ENCODE assay signal across 1 cellular context in the genomic region with DNA sequence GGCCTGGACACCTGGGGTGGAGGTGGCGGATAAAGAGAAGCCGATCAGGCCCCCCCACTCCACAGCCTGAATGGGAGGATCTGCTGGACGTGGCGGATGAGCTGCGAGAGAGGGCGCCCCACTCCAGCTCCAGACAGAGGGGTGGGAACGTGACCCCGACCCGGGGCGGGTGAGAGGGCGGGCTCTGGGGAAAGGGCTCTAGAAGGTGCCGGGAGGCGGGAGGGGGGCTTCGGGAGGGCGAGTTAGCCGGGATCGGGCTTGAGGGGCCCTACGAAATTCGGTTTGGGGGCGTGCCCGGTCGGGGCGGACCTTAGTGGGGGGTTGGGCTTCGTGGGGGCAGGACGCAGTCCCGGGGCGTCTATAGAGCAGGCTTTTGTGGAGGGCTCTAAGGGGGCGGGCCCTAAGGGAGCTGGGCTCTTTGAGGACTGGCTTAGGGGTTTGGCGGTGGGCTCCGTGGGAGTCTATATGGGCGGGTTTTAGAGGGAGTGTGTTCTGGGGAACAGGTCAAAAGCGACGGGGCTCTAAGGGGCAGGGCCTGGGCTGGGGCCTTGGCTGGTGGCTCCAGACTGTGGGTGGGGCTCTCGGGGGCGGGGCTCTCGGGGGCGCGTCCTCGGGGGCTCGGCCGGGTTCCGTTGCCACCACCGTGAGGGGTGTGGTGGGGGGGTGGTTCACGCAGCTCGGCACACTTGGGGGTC.
A peak's percentile ranks its signal among the peaks of the same experiment; 100 is the strongest.
TF ChIP-seq lines count a peak whose summit lies in the region.

No MANE protein-coding gene starts in this region.

TF ChIP-seq in K562, 482 proteins besides CTCF, POLR2A, EP300 and RAD21 (continued from another document and continues in another):
- TF ChIP-seq FOXK2 (conservative IDR thresholded peaks at IDR 0.05 in 1 of 2, IDR thresholded peaks at IDR 0.05 in 1 of 2; ENCODE audit: low read depth in 2 of 2) (no peak), MEF2D (tag; conservative IDR thresholded peaks at IDR 0.05; ENCODE audit: low read depth) (no peak), HEY1 (CRISPR knock-in tag; IDR thresholded peaks at IDR 0.05; ENCODE audit: borderline replicate concordance) (no peak), TOE1 (IDR thresholded peaks at IDR 0.05; ENCODE audit: borderline replicate concordance) (0 out of 2 replicates have a peak, but pooled peaks have one; percentile 36), TOE1 (CRISPR knock-in tag; IDR thresholded peaks at IDR 0.05; ENCODE audit: borderline replicate concordance, low read depth) (no peak), ZFP36 (IDR thresholded peaks at IDR 0.05; ENCODE audit: low read depth, low read length, partially characterized antibody) (no peak), TAL1 (IDR thresholded peaks at IDR 0.05) (no peak), ZFPM2 (CRISPR knock-in tag; IDR thresholded peaks at IDR 0.05) (no peak), STAG1 (CRISPR knock-in tag; IDR thresholded peaks at IDR 0.05; ENCODE audit: borderline replicate concordance) (peak; percentile 70; the same call in 1 of the 2 replicates), TAF1 (IDR thresholded peaks at IDR 0.05; ENCODE audit: control insufficient read depth, extremely low read depth, insufficient read depth, low read length, severe bottlenecking) (peak; percentile 18), MBD2 (IDR thresholded peaks at IDR 0.05; ENCODE audit: borderline replicate concordance, low read depth) (no peak), MYC (IDR thresholded peaks at IDR 0.05; ENCODE audit: low read depth, low read length) (0 out of 2 replicates have a peak, but pooled peaks have one; percentile 25), MYC (CRISPR knock-in tag; IDR thresholded peaks at IDR 0.05; ENCODE audit: borderline replicate concordance, low read depth) (no peak), NBN (IDR thresholded peaks at IDR 0.05; ENCODE audit: low read depth) (peak; percentile 29; the same call in 1 of the 2 replicates), SUPT5H (IDR thresholded peaks at IDR 0.05) (peak; percentile 41), POLR2G (IDR thresholded peaks at IDR 0.05; ENCODE audit: low read depth, low read length) (peak; percentile 63), ZNF431 (CRISPR knock-in tag; IDR thresholded peaks at IDR 0.05) (no peak), HMG20A (CRISPR knock-in tag; conservative IDR thresholded peaks at IDR 0.05) (no peak), NR2C2 (CRISPR knock-in tag; IDR thresholded peaks at IDR 0.05) (no peak), NR2C2 (tag; IDR thresholded peaks at IDR 0.05) (peak; percentile 90), RB1 (IDR thresholded peaks at IDR 0.05; ENCODE audit: low read depth) (peak; percentile 26; the same call in 1 of the 2 replicates), EP400 (IDR thresholded peaks at IDR 0.05) (peak; percentile 43; the same call in 1 of the 2 replicates), ASH1L (IDR thresholded peaks at IDR 0.05; ENCODE audit: borderline replicate concordance, low read depth, partially characterized antibody) (no peak), NFE2 (IDR thresholded peaks at IDR 0.05; ENCODE audit: low read depth) (no peak), RCOR1 (IDR thresholded peaks at IDR 0.05; ENCODE audit: borderline replicate concordance in 1 of 2, low read depth in 2 of 2, low read length in 2 of 2) (no peak), KDM1A (IDR thresholded peaks at IDR 0.05) (no peak), ZNF589 (CRISPR knock-in tag; IDR thresholded peaks at IDR 0.05; ENCODE audit: low read depth) (no peak), GATA2 (CRISPR knock-in tag; IDR thresholded peaks at IDR 0.05) (no peak)
- TF ChIP-seq, protein P1, sequence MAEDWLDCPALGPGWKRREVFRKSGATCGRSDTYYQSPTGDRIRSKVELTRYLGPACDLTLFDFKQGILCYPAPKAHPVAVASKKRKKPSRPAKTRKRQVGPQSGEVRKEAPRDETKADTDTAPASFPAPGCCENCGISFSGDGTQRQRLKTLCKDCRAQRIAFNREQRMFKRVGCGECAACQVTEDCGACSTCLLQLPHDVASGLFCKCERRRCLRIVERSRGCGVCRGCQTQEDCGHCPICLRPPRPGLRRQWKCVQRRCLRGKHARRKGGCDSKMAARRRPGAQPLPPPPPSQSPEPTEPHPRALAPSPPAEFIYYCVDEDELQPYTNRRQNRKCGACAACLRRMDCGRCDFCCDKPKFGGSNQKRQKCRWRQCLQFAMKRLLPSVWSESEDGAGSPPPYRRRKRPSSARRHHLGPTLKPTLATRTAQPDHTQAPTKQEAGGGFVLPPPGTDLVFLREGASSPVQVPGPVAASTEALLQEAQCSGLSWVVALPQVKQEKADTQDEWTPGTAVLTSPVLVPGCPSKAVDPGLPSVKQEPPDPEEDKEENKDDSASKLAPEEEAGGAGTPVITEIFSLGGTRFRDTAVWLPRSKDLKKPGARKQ (CRISPR knock-in tag; IDR thresholded peaks at IDR 0.05): no peak
- TF ChIP-seq, protein P2, sequence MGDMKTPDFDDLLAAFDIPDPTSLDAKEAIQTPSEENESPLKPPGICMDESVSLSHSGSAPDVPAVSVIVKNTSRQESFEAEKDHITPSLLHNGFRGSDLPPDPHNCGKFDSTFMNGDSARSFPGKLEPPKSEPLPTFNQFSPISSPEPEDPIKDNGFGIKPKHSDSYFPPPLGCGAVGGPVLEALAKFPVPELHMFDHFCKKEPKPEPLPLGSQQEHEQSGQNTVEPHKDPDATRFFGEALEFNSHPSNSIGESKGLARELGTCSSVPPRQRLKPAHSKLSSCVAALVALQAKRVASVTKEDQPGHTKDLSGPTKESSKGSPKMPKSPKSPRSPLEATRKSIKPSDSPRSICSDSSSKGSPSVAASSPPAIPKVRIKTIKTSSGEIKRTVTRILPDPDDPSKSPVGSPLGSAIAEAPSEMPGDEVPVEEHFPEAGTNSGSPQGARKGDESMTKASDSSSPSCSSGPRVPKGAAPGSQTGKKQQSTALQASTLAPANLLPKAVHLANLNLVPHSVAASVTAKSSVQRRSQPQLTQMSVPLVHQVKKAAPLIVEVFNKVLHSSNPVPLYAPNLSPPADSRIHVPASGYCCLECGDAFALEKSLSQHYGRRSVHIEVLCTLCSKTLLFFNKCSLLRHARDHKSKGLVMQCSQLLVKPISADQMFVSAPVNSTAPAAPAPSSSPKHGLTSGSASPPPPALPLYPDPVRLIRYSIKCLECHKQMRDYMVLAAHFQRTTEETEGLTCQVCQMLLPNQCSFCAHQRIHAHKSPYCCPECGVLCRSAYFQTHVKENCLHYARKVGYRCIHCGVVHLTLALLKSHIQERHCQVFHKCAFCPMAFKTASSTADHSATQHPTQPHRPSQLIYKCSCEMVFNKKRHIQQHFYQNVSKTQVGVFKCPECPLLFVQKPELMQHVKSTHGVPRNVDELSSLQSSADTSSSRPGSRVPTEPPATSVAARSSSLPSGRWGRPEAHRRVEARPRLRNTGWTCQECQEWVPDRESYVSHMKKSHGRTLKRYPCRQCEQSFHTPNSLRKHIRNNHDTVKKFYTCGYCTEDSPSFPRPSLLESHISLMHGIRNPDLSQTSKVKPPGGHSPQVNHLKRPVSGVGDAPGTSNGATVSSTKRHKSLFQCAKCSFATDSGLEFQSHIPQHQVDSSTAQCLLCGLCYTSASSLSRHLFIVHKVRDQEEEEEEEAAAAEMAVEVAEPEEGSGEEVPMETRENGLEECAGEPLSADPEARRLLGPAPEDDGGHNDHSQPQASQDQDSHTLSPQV (IDR thresholded peaks at IDR 0.05): no peak
- TF ChIP-seq, protein P3, sequence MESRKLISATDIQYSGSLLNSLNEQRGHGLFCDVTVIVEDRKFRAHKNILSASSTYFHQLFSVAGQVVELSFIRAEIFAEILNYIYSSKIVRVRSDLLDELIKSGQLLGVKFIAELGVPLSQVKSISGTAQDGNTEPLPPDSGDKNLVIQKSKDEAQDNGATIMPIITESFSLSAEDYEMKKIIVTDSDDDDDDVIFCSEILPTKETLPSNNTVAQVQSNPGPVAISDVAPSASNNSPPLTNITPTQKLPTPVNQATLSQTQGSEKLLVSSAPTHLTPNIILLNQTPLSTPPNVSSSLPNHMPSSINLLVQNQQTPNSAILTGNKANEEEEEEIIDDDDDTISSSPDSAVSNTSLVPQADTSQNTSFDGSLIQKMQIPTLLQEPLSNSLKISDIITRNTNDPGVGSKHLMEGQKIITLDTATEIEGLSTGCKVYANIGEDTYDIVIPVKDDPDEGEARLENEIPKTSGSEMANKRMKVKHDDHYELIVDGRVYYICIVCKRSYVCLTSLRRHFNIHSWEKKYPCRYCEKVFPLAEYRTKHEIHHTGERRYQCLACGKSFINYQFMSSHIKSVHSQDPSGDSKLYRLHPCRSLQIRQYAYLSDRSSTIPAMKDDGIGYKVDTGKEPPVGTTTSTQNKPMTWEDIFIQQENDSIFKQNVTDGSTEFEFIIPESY (CRISPR knock-in tag; IDR thresholded peaks at IDR 0.05): no peak
- TF ChIP-seq, protein P4, sequence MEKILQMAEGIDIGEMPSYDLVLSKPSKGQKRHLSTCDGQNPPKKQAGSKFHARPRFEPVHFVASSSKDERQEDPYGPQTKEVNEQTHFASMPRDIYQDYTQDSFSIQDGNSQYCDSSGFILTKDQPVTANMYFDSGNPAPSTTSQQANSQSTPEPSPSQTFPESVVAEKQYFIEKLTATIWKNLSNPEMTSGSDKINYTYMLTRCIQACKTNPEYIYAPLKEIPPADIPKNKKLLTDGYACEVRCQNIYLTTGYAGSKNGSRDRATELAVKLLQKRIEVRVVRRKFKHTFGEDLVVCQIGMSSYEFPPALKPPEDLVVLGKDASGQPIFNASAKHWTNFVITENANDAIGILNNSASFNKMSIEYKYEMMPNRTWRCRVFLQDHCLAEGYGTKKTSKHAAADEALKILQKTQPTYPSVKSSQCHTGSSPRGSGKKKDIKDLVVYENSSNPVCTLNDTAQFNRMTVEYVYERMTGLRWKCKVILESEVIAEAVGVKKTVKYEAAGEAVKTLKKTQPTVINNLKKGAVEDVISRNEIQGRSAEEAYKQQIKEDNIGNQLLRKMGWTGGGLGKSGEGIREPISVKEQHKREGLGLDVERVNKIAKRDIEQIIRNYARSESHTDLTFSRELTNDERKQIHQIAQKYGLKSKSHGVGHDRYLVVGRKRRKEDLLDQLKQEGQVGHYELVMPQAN (IDR thresholded peaks at IDR 0.05; ENCODE audit: borderline replicate concordance): peak; percentile 49; the same call in 1 of the 2 replicates
- TF ChIP-seq, protein P5, sequence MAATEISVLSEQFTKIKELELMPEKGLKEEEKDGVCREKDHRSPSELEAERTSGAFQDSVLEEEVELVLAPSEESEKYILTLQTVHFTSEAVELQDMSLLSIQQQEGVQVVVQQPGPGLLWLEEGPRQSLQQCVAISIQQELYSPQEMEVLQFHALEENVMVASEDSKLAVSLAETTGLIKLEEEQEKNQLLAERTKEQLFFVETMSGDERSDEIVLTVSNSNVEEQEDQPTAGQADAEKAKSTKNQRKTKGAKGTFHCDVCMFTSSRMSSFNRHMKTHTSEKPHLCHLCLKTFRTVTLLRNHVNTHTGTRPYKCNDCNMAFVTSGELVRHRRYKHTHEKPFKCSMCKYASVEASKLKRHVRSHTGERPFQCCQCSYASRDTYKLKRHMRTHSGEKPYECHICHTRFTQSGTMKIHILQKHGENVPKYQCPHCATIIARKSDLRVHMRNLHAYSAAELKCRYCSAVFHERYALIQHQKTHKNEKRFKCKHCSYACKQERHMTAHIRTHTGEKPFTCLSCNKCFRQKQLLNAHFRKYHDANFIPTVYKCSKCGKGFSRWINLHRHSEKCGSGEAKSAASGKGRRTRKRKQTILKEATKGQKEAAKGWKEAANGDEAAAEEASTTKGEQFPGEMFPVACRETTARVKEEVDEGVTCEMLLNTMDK (IDR thresholded peaks at IDR 0.05; ENCODE audit: borderline replicate concordance, insufficient read depth, low read depth, low read length, poor library complexity, severe bottlenecking): peak; percentile 90
- TF ChIP-seq, protein P6, sequence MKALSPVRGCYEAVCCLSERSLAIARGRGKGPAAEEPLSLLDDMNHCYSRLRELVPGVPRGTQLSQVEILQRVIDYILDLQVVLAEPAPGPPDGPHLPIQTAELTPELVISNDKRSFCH (CRISPR knock-in tag; IDR thresholded peaks at IDR 0.05): no peak
- TF ChIP-seq, protein P6 (tag; IDR thresholded peaks at IDR 0.05): no peak
- TF ChIP-seq, protein P7, sequence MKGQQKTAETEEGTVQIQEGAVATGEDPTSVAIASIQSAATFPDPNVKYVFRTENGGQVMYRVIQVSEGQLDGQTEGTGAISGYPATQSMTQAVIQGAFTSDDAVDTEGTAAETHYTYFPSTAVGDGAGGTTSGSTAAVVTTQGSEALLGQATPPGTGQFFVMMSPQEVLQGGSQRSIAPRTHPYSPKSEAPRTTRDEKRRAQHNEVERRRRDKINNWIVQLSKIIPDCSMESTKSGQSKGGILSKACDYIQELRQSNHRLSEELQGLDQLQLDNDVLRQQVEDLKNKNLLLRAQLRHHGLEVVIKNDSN (CRISPR knock-in tag; IDR thresholded peaks at IDR 0.05): 0 out of 2 replicates have a peak, but pooled peaks have one; percentile 26
- TF ChIP-seq, protein P8, sequence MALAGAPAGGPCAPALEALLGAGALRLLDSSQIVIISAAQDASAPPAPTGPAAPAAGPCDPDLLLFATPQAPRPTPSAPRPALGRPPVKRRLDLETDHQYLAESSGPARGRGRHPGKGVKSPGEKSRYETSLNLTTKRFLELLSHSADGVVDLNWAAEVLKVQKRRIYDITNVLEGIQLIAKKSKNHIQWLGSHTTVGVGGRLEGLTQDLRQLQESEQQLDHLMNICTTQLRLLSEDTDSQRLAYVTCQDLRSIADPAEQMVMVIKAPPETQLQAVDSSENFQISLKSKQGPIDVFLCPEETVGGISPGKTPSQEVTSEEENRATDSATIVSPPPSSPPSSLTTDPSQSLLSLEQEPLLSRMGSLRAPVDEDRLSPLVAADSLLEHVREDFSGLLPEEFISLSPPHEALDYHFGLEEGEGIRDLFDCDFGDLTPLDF (CRISPR knock-in tag; IDR thresholded peaks at IDR 0.05): no peak
- TF ChIP-seq, protein P9, sequence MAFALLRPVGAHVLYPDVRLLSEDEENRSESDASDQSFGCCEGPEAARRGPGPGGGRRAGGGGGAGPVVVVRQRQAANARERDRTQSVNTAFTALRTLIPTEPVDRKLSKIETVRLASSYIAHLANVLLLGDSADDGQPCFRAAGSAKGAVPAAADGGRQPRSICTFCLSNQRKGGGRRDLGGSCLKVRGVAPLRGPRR (CRISPR knock-in tag; IDR thresholded peaks at IDR 0.05): no peak
- TF ChIP-seq, protein P10, sequence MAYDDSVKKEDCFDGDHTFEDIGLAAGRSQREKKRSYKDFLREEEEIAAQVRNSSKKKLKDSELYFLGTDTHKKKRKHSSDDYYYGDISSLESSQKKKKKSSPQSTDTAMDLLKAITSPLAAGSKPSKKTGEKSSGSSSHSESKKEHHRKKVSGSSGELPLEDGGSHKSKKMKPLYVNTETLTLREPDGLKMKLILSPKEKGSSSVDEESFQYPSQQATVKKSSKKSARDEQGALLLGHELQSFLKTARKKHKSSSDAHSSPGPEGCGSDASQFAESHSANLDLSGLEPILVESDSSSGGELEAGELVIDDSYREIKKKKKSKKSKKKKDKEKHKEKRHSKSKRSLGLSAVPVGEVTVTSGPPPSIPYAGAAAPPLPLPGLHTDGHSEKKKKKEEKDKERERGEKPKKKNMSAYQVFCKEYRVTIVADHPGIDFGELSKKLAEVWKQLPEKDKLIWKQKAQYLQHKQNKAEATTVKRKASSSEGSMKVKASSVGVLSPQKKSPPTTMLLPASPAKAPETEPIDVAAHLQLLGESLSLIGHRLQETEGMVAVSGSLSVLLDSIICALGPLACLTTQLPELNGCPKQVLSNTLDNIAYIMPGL (CRISPR knock-in tag; IDR thresholded peaks at IDR 0.05): 0 out of 2 replicates have a peak, but pooled peaks have one; percentile 15
- TF ChIP-seq, protein P11, sequence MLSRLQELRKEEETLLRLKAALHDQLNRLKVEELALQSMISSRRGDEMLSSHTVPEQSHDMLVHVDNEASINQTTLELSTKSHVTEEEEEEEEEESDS (CRISPR knock-in tag; IDR thresholded peaks at IDR 0.05): no peak
